12 cellular contexts compared by ENCODE assay signal in genomic region chrX:35919536-35920309, GRCh38. TPM values are rescaled to one million over a fixed set of nuclear protein-coding genes. Genes with fewer than 3 reads are reported as not detected.
A peak's percentile ranks its signal among the peaks of the same experiment; 100 is the strongest.
DNase-seq lines count a peak whose midpoint lies in the region; ATAC-seq and TF ChIP-seq lines count a peak whose summit lies in the region.
"Had no signal": no experiment of that assay in that cellular context is flagged by ENCODE, and none has a peak within 500 bp of the region (broad histone marks: within the 10 kb centered on the region; RNA-seq: fewer than 3 reads in every experiment).

TSS of gene CFAP47 (plus strand) at chrX:35919734. CDS start at chrX:35919800, 66 bp downstream.

- ATAC-seq in heart right ventricle (peak in 2 of 8 donors; percentile 29 to 35), HG02840 (IDR thresholded peaks at IDR 0.05; ENCODE audit: low FRiP score, unreplicated experiment) (no peak), GM18505 (IDR thresholded peaks at IDR 0.05; ENCODE audit: unreplicated experiment) (no peak)
- ATAC-seq: HCT116 had no signal

- WGBS in heart right ventricle, 2 donors = 1 to 2% methylated on average over 38 of the region's 38 CpGs

- TF ChIP-seq CTCF in heart right ventricle (IDR thresholded peaks at IDR 0.05) (no peak), chondrocyte (IDR thresholded peaks at IDR 0.05) (no peak)

- H3K27me3 ChIP-seq in heart right ventricle = no peaks in the 10 kb centered on the region

- no peaks in the 10 kb centered on the region for H3K27me3 Mint-ChIP-seq in chondrocyte (ENCODE audit: low read depth)
- H3K27me3 Mint-ChIP-seq: central memory CD8-positive, alpha-beta T cell had no signal

- TF ChIP-seq POLR2A in GM18505 (IDR thresholded peaks at IDR 0.05; ENCODE audit: borderline replicate concordance, extremely low read depth, insufficient read depth, insufficient read length) = no peak

- no peak within 1 kb of the TSS for H3K27ac ChIP-seq in heart right ventricle
- H3K27ac ChIP-seq: C4-2B, SK-N-MC had no signal

- H3K4me3 Mint-ChIP-seq in chondrocyte (ENCODE audit: unreplicated experiment) = peak within 1 kb of the TSS; percentile 24
- H3K4me3 Mint-ChIP-seq: central memory CD8-positive, alpha-beta T cell had no signal

- peaks cover 0 to 17% (median 0%) of the 10 kb centered on the region in 11 donors for H3K9me3 ChIP-seq in heart right ventricle

- no peaks in the 10 kb centered on the region for H3K4me1 Mint-ChIP-seq in chondrocyte (ENCODE audit: low read depth)
- H3K4me1 Mint-ChIP-seq: central memory CD8-positive, alpha-beta T cell had no signal

- intact Hi-C loops in heart right ventricle (cut with DNase I) = no loop called here
- intact Hi-C loops in cardiac septum (cut with DNase I) = no loop called here

- peaks cover 16% of the 10 kb centered on the region for H3K9me3 Mint-ChIP-seq in chondrocyte (ENCODE audit: low read depth)

- DNase-seq in heart right ventricle = no peak
- DNase-seq in cardiac septum (ENCODE audit: low spot score) = no peak
- peak; percentile 36 for DNase-seq in chondrocyte (ENCODE audit: low spot score)
- peak; percentile 37 for DNase-seq in medulla oblongata (ENCODE audit: extremely low spot score)
- DNase-seq in LoVo (ENCODE audit: low spot score) = no peak
- no peak for DNase-seq in T-helper 1 cell

- H3K27ac Mint-ChIP-seq in chondrocyte (ENCODE audit: unreplicated experiment) = no peak within 1 kb of the TSS

- no peaks in the 10 kb centered on the region for H3K4me1 ChIP-seq in heart right ventricle

- no peaks in the 10 kb centered on the region for H3K36me3 Mint-ChIP-seq in chondrocyte (ENCODE audit: low read depth)

- peak within 1 kb of the TSS in 6 of 10 donors; percentile 11 to 32 (median 27) for H3K4me3 ChIP-seq in heart right ventricle
- H3K4me3 ChIP-seq: SK-N-MC had no signal

- no peaks in the 10 kb centered on the region for H3K36me3 ChIP-seq in heart right ventricle

RNA-seq across cellular contexts. Expression of gene CFAP47, which starts in this region (rescaled TPM):
- total RNA-seq in heart right ventricle (under 1 TPM in 2 of 10 donors, not detected in 8; 0.05 to 0.07 TPM), cardiac septum (not detected), chondrocyte (not detected in 3 replicates)
- not detected for polyA plus RNA-seq in heart right ventricle

Comparison
In these comparisons a context has a peak if more than half of its experiments do, and no peak if none do; other contexts are left out.
1. Peak in DNase-seq in chondrocyte; RNA of the gene not detected or under 1 TPM.